1 cellular context compared by ENCODE assay signal in the genomic region with DNA sequence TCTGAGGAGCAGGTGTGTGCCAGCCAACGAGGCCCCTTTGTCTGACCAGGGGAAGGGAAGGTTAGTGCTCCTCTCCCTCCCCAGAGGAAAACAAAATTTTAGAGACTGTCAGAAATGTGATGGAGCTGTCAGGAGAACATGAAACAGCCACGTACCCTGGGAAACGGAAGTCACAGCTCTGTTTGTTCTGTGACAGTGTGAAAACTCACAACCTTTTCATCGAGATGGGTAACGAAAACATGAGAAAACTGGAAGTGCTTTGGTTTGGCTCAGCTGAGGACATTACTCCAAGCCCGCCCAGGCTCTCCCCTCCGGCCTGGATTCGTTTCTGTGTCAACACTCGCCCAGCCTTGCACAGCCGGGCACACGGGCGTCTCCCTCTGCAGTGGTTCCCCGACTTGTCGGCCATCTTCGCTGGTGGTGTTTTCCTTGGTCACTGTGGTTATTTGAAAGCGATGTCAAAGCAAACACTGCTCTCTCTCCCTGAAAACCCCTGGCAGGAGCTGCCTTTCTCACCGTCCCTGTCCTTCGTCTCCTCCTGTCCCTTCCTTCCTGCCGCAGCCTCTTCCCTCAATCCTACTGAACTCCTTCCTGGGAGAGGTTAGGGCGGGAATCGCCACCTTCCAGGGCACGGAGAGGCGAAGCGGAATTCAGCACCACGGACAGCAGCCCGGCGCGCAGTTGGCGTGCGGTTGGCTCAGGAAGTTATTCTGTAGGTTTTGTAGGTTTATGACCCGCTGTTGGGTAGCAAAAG.
A peak's percentile ranks its signal among the peaks of the same experiment; 100 is the strongest.
TF ChIP-seq lines count a peak whose summit lies in the region.

No MANE protein-coding gene starts in this region.

TF ChIP-seq in HepG2, 621 proteins besides CTCF, POLR2A, EP300 and RAD21 (continued from another document and continues in another):
- TF ChIP-seq NR2F6 (IDR thresholded peaks at IDR 0.05) (no peak), NR2F6 (CRISPR knock-in tag; IDR thresholded peaks at IDR 0.05) (peak; percentile 49; the same call in 1 of the 2 replicates), ZNF616 (CRISPR knock-in tag; IDR thresholded peaks at IDR 0.05; ENCODE audit: low read depth) (no peak), MAFF (IDR thresholded peaks at IDR 0.05; ENCODE audit: low read depth, low read length) (no peak), NBN (conservative IDR thresholded peaks at IDR 0.05) (no peak), RBM39 (IDR thresholded peaks at IDR 0.05; ENCODE audit: low read depth, low read length, poor library complexity, severe bottlenecking) (no peak), ZNF776 (CRISPR knock-in tag; IDR thresholded peaks at IDR 0.05) (no peak), ZNF572 (CRISPR knock-in tag; IDR thresholded peaks at IDR 0.05) (no peak), ZNF180 (CRISPR knock-in tag; IDR thresholded peaks at IDR 0.05; ENCODE audit: borderline replicate concordance, low read depth) (no peak; the same call in 1 of the 2 replicates), LCORL (IDR thresholded peaks at IDR 0.05) (no peak), LCORL (CRISPR knock-in tag; IDR thresholded peaks at IDR 0.05) (no peak), HDAC2 (CRISPR knock-in tag; IDR thresholded peaks at IDR 0.05) (peak; percentile 89), CBX5 (CRISPR knock-in tag; IDR thresholded peaks at IDR 0.05; ENCODE audit: borderline replicate concordance) (peak; percentile 81), MTA3 (CRISPR knock-in tag; IDR thresholded peaks at IDR 0.05) (peak; percentile 85; the same call in 1 of the 2 replicates), ADNP (CRISPR knock-in tag; IDR thresholded peaks at IDR 0.05) (no peak), XBP1 (CRISPR knock-in tag; IDR thresholded peaks at IDR 0.05) (no peak), CHD4 (IDR thresholded peaks at IDR 0.05; ENCODE audit: borderline replicate concordance, low read length) (no peak), NKX3-1 (CRISPR knock-in tag; IDR thresholded peaks at IDR 0.05) (peak; percentile 95), ZFYVE20 (CRISPR knock-in tag; IDR thresholded peaks at IDR 0.05; ENCODE audit: borderline replicate concordance, low read depth) (0 out of 2 replicates have a peak, but pooled peaks have one; percentile 64), RELA (CRISPR knock-in tag; IDR thresholded peaks at IDR 0.05) (no peak), ZSCAN20 (CRISPR knock-in tag; IDR thresholded peaks at IDR 0.05; ENCODE audit: borderline replicate concordance) (peak; percentile 87), ZNF350 (CRISPR knock-in tag; IDR thresholded peaks at IDR 0.05; ENCODE audit: borderline replicate concordance, low read depth) (no peak), TP53 (CRISPR knock-in tag; conservative IDR thresholded peaks at IDR 0.05) (0 out of 2 replicates have a peak, but pooled peaks have one; percentile 64), HNRNPLL (IDR thresholded peaks at IDR 0.05; ENCODE audit: low read depth, low read length, poor library complexity, severe bottlenecking) (peak; percentile 97), STAG1 (CRISPR knock-in tag; IDR thresholded peaks at IDR 0.05) (no peak), MED13 (CRISPR knock-in tag; IDR thresholded peaks at IDR 0.05) (peak; percentile 46; the same call in 1 of the 2 replicates), MIER2 (CRISPR knock-in tag; IDR thresholded peaks at IDR 0.05) (peak; percentile 99)
- TF ChIP-seq, protein P1, sequence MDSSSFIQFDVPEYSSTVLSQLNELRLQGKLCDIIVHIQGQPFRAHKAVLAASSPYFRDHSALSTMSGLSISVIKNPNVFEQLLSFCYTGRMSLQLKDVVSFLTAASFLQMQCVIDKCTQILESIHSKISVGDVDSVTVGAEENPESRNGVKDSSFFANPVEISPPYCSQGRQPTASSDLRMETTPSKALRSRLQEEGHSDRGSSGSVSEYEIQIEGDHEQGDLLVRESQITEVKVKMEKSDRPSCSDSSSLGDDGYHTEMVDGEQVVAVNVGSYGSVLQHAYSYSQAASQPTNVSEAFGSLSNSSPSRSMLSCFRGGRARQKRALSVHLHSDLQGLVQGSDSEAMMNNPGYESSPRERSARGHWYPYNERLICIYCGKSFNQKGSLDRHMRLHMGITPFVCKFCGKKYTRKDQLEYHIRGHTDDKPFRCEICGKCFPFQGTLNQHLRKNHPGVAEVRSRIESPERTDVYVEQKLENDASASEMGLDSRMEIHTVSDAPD (CRISPR knock-in tag; IDR thresholded peaks at IDR 0.05): no peak
- TF ChIP-seq, protein P2, sequence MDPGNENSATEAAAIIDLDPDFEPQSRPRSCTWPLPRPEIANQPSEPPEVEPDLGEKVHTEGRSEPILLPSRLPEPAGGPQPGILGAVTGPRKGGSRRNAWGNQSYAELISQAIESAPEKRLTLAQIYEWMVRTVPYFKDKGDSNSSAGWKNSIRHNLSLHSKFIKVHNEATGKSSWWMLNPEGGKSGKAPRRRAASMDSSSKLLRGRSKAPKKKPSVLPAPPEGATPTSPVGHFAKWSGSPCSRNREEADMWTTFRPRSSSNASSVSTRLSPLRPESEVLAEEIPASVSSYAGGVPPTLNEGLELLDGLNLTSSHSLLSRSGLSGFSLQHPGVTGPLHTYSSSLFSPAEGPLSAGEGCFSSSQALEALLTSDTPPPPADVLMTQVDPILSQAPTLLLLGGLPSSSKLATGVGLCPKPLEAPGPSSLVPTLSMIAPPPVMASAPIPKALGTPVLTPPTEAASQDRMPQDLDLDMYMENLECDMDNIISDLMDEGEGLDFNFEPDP (CRISPR knock-in tag; conservative IDR thresholded peaks at IDR 0.05): no peak
- TF ChIP-seq, protein P3, sequence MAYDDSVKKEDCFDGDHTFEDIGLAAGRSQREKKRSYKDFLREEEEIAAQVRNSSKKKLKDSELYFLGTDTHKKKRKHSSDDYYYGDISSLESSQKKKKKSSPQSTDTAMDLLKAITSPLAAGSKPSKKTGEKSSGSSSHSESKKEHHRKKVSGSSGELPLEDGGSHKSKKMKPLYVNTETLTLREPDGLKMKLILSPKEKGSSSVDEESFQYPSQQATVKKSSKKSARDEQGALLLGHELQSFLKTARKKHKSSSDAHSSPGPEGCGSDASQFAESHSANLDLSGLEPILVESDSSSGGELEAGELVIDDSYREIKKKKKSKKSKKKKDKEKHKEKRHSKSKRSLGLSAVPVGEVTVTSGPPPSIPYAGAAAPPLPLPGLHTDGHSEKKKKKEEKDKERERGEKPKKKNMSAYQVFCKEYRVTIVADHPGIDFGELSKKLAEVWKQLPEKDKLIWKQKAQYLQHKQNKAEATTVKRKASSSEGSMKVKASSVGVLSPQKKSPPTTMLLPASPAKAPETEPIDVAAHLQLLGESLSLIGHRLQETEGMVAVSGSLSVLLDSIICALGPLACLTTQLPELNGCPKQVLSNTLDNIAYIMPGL (CRISPR knock-in tag; IDR thresholded peaks at IDR 0.05; ENCODE audit: borderline replicate concordance in 1 of 2, low read depth in 1 of 2): peak in 1 of 2 experiments; percentile 48; a peak in 1 of 4 replicates
- TF ChIP-seq, protein P4, sequence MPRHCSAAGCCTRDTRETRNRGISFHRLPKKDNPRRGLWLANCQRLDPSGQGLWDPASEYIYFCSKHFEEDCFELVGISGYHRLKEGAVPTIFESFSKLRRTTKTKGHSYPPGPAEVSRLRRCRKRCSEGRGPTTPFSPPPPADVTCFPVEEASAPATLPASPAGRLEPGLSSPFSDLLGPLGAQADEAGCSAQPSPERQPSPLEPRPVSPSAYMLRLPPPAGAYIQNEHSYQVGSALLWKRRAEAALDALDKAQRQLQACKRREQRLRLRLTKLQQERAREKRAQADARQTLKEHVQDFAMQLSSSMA (CRISPR knock-in tag; IDR thresholded peaks at IDR 0.05): 0 out of 2 replicates have a peak, but pooled peaks have one; percentile 53
- TF ChIP-seq, protein P5, sequence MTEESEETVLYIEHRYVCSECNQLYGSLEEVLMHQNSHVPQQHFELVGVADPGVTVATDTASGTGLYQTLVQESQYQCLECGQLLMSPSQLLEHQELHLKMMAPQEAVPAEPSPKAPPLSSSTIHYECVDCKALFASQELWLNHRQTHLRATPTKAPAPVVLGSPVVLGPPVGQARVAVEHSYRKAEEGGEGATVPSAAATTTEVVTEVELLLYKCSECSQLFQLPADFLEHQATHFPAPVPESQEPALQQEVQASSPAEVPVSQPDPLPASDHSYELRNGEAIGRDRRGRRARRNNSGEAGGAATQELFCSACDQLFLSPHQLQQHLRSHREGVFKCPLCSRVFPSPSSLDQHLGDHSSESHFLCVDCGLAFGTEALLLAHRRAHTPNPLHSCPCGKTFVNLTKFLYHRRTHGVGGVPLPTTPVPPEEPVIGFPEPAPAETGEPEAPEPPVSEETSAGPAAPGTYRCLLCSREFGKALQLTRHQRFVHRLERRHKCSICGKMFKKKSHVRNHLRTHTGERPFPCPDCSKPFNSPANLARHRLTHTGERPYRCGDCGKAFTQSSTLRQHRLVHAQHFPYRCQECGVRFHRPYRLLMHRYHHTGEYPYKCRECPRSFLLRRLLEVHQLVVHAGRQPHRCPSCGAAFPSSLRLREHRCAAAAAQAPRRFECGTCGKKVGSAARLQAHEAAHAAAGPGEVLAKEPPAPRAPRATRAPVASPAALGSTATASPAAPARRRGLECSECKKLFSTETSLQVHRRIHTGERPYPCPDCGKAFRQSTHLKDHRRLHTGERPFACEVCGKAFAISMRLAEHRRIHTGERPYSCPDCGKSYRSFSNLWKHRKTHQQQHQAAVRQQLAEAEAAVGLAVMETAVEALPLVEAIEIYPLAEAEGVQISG (CRISPR knock-in tag; IDR thresholded peaks at IDR 0.05): peak; percentile 85
- TF ChIP-seq, protein P6, sequence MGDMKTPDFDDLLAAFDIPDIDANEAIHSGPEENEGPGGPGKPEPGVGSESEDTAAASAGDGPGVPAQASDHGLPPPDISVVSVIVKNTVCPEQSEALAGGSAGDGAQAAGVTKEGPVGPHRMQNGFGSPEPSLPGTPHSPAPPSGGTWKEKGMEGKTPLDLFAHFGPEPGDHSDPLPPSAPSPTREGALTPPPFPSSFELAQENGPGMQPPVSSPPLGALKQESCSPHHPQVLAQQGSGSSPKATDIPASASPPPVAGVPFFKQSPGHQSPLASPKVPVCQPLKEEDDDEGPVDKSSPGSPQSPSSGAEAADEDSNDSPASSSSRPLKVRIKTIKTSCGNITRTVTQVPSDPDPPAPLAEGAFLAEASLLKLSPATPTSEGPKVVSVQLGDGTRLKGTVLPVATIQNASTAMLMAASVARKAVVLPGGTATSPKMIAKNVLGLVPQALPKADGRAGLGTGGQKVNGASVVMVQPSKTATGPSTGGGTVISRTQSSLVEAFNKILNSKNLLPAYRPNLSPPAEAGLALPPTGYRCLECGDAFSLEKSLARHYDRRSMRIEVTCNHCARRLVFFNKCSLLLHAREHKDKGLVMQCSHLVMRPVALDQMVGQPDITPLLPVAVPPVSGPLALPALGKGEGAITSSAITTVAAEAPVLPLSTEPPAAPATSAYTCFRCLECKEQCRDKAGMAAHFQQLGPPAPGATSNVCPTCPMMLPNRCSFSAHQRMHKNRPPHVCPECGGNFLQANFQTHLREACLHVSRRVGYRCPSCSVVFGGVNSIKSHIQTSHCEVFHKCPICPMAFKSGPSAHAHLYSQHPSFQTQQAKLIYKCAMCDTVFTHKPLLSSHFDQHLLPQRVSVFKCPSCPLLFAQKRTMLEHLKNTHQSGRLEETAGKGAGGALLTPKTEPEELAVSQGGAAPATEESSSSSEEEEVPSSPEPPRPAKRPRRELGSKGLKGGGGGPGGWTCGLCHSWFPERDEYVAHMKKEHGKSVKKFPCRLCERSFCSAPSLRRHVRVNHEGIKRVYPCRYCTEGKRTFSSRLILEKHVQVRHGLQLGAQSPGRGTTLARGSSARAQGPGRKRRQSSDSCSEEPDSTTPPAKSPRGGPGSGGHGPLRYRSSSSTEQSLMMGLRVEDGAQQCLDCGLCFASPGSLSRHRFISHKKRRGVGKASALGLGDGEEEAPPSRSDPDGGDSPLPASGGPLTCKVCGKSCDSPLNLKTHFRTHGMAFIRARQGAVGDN (CRISPR knock-in tag; IDR thresholded peaks at IDR 0.05): peak; percentile 52
- TF ChIP-seq, protein P7, sequence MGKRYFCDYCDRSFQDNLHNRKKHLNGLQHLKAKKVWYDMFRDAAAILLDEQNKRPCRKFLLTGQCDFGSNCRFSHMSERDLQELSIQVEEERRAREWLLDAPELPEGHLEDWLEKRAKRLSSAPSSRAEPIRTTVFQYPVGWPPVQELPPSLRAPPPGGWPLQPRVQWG (CRISPR knock-in tag; IDR thresholded peaks at IDR 0.05; ENCODE audit: borderline replicate concordance, low read depth): no peak
- TF ChIP-seq, protein P8, sequence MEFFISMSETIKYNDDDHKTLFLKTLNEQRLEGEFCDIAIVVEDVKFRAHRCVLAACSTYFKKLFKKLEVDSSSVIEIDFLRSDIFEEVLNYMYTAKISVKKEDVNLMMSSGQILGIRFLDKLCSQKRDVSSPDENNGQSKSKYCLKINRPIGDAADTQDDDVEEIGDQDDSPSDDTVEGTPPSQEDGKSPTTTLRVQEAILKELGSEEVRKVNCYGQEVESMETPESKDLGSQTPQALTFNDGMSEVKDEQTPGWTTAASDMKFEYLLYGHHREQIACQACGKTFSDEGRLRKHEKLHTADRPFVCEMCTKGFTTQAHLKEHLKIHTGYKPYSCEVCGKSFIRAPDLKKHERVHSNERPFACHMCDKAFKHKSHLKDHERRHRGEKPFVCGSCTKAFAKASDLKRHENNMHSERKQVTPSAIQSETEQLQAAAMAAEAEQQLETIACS (CRISPR knock-in tag; IDR thresholded peaks at IDR 0.05): no peak
- TF ChIP-seq, protein P9, sequence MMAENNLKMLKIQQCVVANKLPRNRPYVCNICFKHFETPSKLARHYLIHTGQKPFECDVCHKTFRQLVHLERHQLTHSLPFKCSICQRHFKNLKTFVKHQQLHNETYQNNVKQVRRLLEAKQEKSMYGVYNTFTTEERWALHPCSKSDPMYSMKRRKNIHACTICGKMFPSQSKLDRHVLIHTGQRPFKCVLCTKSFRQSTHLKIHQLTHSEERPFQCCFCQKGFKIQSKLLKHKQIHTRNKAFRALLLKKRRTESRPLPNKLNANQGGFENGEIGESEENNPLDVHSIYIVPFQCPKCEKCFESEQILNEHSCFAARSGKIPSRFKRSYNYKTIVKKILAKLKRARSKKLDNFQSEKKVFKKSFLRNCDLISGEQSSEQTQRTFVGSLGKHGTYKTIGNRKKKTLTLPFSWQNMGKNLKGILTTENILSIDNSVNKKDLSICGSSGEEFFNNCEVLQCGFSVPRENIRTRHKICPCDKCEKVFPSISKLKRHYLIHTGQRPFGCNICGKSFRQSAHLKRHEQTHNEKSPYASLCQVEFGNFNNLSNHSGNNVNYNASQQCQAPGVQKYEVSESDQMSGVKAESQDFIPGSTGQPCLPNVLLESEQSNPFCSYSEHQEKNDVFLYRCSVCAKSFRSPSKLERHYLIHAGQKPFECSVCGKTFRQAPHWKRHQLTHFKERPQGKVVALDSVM (CRISPR knock-in tag; IDR thresholded peaks at IDR 0.05): no peak
- TF ChIP-seq, protein P10, sequence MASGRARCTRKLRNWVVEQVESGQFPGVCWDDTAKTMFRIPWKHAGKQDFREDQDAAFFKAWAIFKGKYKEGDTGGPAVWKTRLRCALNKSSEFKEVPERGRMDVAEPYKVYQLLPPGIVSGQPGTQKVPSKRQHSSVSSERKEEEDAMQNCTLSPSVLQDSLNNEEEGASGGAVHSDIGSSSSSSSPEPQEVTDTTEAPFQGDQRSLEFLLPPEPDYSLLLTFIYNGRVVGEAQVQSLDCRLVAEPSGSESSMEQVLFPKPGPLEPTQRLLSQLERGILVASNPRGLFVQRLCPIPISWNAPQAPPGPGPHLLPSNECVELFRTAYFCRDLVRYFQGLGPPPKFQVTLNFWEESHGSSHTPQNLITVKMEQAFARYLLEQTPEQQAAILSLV (CRISPR knock-in tag; IDR thresholded peaks at IDR 0.05; ENCODE audit: borderline replicate concordance): peak; percentile 50; the same call in 1 of the 2 replicates
- TF ChIP-seq, protein P11, sequence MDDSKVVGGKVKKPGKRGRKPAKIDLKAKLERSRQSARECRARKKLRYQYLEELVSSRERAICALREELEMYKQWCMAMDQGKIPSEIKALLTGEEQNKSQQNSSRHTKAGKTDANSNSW (CRISPR knock-in tag; IDR thresholded peaks at IDR 0.05; ENCODE audit: borderline replicate concordance): 0 out of 2 replicates have a peak, but pooled peaks have one; percentile 27
